ENCODE assay signal across 18 cellular contexts in genomic region chr17:68861602-68862001, GRCh38.
A peak's percentile ranks its signal among the peaks of the same experiment; 100 is the strongest.
DNase-seq lines count a peak whose midpoint lies in the region; ATAC-seq and TF ChIP-seq lines count a peak whose summit lies in the region.
"Had no signal": no experiment of that assay in that cellular context is flagged by ENCODE, and none has a peak within 500 bp of the region (broad histone marks: within the 10 kb centered on the region; RNA-seq: fewer than 3 reads in every experiment).

No MANE protein-coding gene starts in this region.

- TF ChIP-seq CTCF in RWPE2 (IDR thresholded peaks at IDR 0.05; ENCODE audit: poor library complexity, severe bottlenecking) = no peak
- TF ChIP-seq CTCF in left lung (IDR thresholded peaks at IDR 0.05) = no peak
- no peak for TF ChIP-seq CTCF in progenitor cell of endocrine pancreas (IDR thresholded peaks at IDR 0.05; ENCODE audit: unreplicated experiment)
- TF ChIP-seq CTCF in esophagus squamous epithelium (IDR thresholded peaks at IDR 0.05) = no peak

- H3K4me3 ChIP-seq in RWPE2 (ENCODE audit: severe bottlenecking) (no peak overlapping the region), left lung (no peak overlapping the region), esophagus squamous epithelium (no peak overlapping the region)
- H3K4me3 ChIP-seq: hepatocyte, right lobe of liver had no signal

- no peak for TF ChIP-seq POLR2A in esophagus squamous epithelium (IDR thresholded peaks at IDR 0.05)

- ATAC-seq in RWPE2 (ENCODE audit: low read depth) = peak; percentile 14; the same call in 1 of the 3 replicates
- peak; percentile 44 for ATAC-seq in left lung
- ATAC-seq: HCT116, WTC11 had no signal

- H3K27me3 ChIP-seq in RWPE2 (ENCODE audit: insufficient read depth, poor library complexity, severe bottlenecking) (no peaks in the 10 kb centered on the region), left lung (no peaks in the 10 kb centered on the region), esophagus squamous epithelium (no peaks in the 10 kb centered on the region)
- H3K27me3 ChIP-seq: hepatocyte, right lobe of liver had no signal

- no peak overlapping the region for H3K27ac Mint-ChIP-seq in progenitor cell of endocrine pancreas
- H3K27ac Mint-ChIP-seq: activated CD4-positive, alpha-beta memory T cell treated with anti-CD3 and anti-CD28 coated beads, Interleukin-2, amount 10 ng/mL, durations not matched to agents 7 days and 5 days; activated naive CD4-positive, alpha-beta T cell treated with anti-CD3 and anti-CD28 coated beads, Interleukin-2, amount 10 ng/mL, durations not matched to agents 7 days and 5 days; activated T-cell treated with anti-CD3 and anti-CD28 coated beads, Interleukin-2, amount 50 U/mL, for 24 hours; naive B cell; WTC11 had no signal

- H3K27me3 Mint-ChIP-seq in progenitor cell of endocrine pancreas = no peaks in the 10 kb centered on the region
- H3K27me3 Mint-ChIP-seq: activated CD4-positive, alpha-beta memory T cell treated with anti-CD3 and anti-CD28 coated beads, Interleukin-2, amount 10 ng/mL, durations not matched to agents 7 days and 5 days; activated naive CD4-positive, alpha-beta T cell treated with anti-CD3 and anti-CD28 coated beads, Interleukin-2, amount 10 ng/mL, durations not matched to agents 7 days and 5 days had no signal

- WGBS in esophagus squamous epithelium, 2 donors = 6 to 10% methylated on average over 1 of the region's 1 CpG

- intact Hi-C loops in left lung (cut with DNase I) (no loop called here), posterior vena cava (cut with DNase I) (no loop called here), esophagus squamous epithelium (cut with DNase I) (no loop called here)

- H3K4me1 ChIP-seq in RWPE2 (ENCODE audit: insufficient read depth, poor library complexity, severe bottlenecking) = no peaks in the 10 kb centered on the region
- no peaks in the 10 kb centered on the region for H3K4me1 ChIP-seq in left lung
- H3K4me1 ChIP-seq in esophagus squamous epithelium = peaks cover 0 to 12% (median 6%) of the 10 kb centered on the region in 3 donors

- H3K4me3 Mint-ChIP-seq in progenitor cell of endocrine pancreas (ENCODE audit: low read depth) = no peak overlapping the region
- H3K4me3 Mint-ChIP-seq: activated CD4-positive, alpha-beta memory T cell treated with anti-CD3 and anti-CD28 coated beads, Interleukin-2, amount 10 ng/mL, durations not matched to agents 7 days and 5 days; activated naive CD4-positive, alpha-beta T cell treated with anti-CD3 and anti-CD28 coated beads, Interleukin-2, amount 10 ng/mL, durations not matched to agents 7 days and 5 days; activated T-cell treated with anti-CD3 and anti-CD28 coated beads, Interleukin-2, amount 50 U/mL, for 24 hours; naive B cell; WTC11 had no signal

- peaks cover 10% of the 10 kb centered on the region for H3K9me3 Mint-ChIP-seq in progenitor cell of endocrine pancreas (ENCODE audit: low read depth)
- H3K9me3 Mint-ChIP-seq: activated CD4-positive, alpha-beta memory T cell treated with anti-CD3 and anti-CD28 coated beads, Interleukin-2, amount 10 ng/mL, durations not matched to agents 7 days and 5 days; activated naive CD4-positive, alpha-beta T cell treated with anti-CD3 and anti-CD28 coated beads, Interleukin-2, amount 10 ng/mL, durations not matched to agents 7 days and 5 days; activated T-cell treated with anti-CD3 and anti-CD28 coated beads, Interleukin-2, amount 50 U/mL, for 24 hours had no signal

- no peaks in the 10 kb centered on the region for H3K36me3 Mint-ChIP-seq in progenitor cell of endocrine pancreas (ENCODE audit: insufficient read depth)
- H3K36me3 Mint-ChIP-seq: activated naive CD4-positive, alpha-beta T cell treated with anti-CD3 and anti-CD28 coated beads, Interleukin-2, amount 10 ng/mL, durations not matched to agents 7 days and 5 days; naive B cell had no signal

- H3K9me3 ChIP-seq in RWPE2 (ENCODE audit: severe bottlenecking) = no peaks in the 10 kb centered on the region
- peaks cover 0 to 8% of the 10 kb centered on the region in 2 donors for H3K9me3 ChIP-seq in left lung
- H3K9me3 ChIP-seq in esophagus squamous epithelium = peaks cover 0 to 10% (median 0%) of the 10 kb centered on the region in 3 donors
- H3K9me3 ChIP-seq: right lobe of liver had no signal

- H3K4me1 Mint-ChIP-seq in progenitor cell of endocrine pancreas (ENCODE audit: low read depth) = peaks cover 10% of the 10 kb centered on the region
- H3K4me1 Mint-ChIP-seq: activated CD4-positive, alpha-beta memory T cell treated with anti-CD3 and anti-CD28 coated beads, Interleukin-2, amount 10 ng/mL, durations not matched to agents 7 days and 5 days; activated naive CD4-positive, alpha-beta T cell treated with anti-CD3 and anti-CD28 coated beads, Interleukin-2, amount 10 ng/mL, durations not matched to agents 7 days and 5 days; naive B cell had no signal

- no peak overlapping the region for H3K27ac ChIP-seq in RWPE2 (ENCODE audit: poor library complexity, severe bottlenecking)
- H3K27ac ChIP-seq in left lung = no peak overlapping the region
- peak overlapping the region in 2 of 4 donors; percentile 39 to 44 for H3K27ac ChIP-seq in esophagus squamous epithelium
- H3K27ac ChIP-seq: hepatocyte, right lobe of liver had no signal

- DNase-seq in NCI-H524 (lab: John Stamatoyannopoulos, UW) (peak; percentile 5 to 16), NCI-H524 treated with DMSO at 0.1 percent for 48 hours (lab: John Stamatoyannopoulos, UW) (no peak), NCI-H1417 treated with DMSO at 0.1 percent for 48 hours (lab: John Stamatoyannopoulos, UW) (peak; percentile 33), RWPE2 (ENCODE audit: low spot score) (no peak), left lung (no peak), posterior vena cava (ENCODE audit: low spot score) (no peak), progenitor cell of endocrine pancreas (ENCODE audit: low spot score, unreplicated experiment) (no peak), esophagus squamous epithelium (lab: John Stamatoyannopoulos, UW) (no peak)
- DNase-seq: activated CD4-positive, alpha-beta memory T cell treated with anti-CD3 and anti-CD28 coated beads, Interleukin-2, amount 10 ng/mL, durations not matched to agents 7 days and 5 days; activated naive CD4-positive, alpha-beta T cell treated with anti-CD3 and anti-CD28 coated beads, Interleukin-2, amount 10 ng/mL, durations not matched to agents 7 days and 5 days; activated T-cell treated with anti-CD3 and anti-CD28 coated beads, Interleukin-2, amount 50 U/mL, for 24 hours; anterior cingulate cortex; effector CD8-positive, alpha-beta T cell; naive B cell; right lobe of liver had no signal

- H3K36me3 ChIP-seq in RWPE2 (ENCODE audit: low read depth) (no peaks in the 10 kb centered on the region), left lung (no peaks in the 10 kb centered on the region), esophagus squamous epithelium (no peaks in the 10 kb centered on the region)
- H3K36me3 ChIP-seq: right lobe of liver had no signal

Comparison
In these comparisons a context has a peak if more than half of its experiments do, and no peak if none do; other contexts are left out.
1. DNase-seq: peak in NCI-H524 (2 of 2) and NCI-H1417 treated with DMSO at 0.1 percent for 48 hours (single experiment); none in NCI-H524 treated with DMSO at 0.1 percent for 48 hours (single experiment), RWPE2 (single experiment), left lung (0 of 2), posterior vena cava (single experiment), progenitor cell of endocrine pancreas (single experiment) and esophagus squamous epithelium (single experiment).